Comparison of ENCODE assay signal across 7 cellular contexts in genomic region chr4:40316333-40316781, GRCh38. TPM values are rescaled to one million over a fixed set of nuclear protein-coding genes. Genes with fewer than 3 reads are reported as not detected.
DNase-seq lines count a peak whose midpoint lies in the region; ATAC-seq and TF ChIP-seq lines count a peak whose summit lies in the region.

No MANE protein-coding gene starts in this region.

- POLR2A ChIA-PET in IMR-90 (lab: Charles Lee; ENCODE audit: unreplicated experiment), result interaction anchor here (1.3 kb wide), 1 partner anchor 259 kb away, joined by 3 read pairs; no protein-coding TSS in a partner anchor

- 0 out of 2 replicates have a peak overlapping the region, but pooled peaks have one; percentile 28 for H2BK20ac ChIP-seq in IMR-90 (ENCODE audit: low read depth, low read length)

- no peak overlapping the region for H3K14ac ChIP-seq in IMR-90 (replicated peaks; ENCODE audit: low read depth, low read length)

- TF ChIP-seq EP300 in upper lobe of left lung (IDR thresholded peaks at IDR 0.05), result no peak

- 0 out of 2 replicates have a peak overlapping the region, but pooled peaks have one; percentile 13 for H3K23ac ChIP-seq in IMR-90 (ENCODE audit: low read depth, low read length)

- peak overlapping the region; percentile 97 for H3K4me2 ChIP-seq in IMR-90 (ENCODE audit: low read depth, low read length)

- no peaks in the 10 kb centered on the region for H3K27me3 ChIP-seq in IMR-90 (ENCODE audit: control insufficient read depth, insufficient read depth, low read length)
- no peaks in the 10 kb centered on the region for H3K27me3 ChIP-seq in lower lobe of right lung (ENCODE audit: low read depth)
- H3K27me3 ChIP-seq in upper lobe of left lung, result no peaks in the 10 kb centered on the region

- 0 out of 2 replicates have a peak overlapping the region, but pooled peaks have one; percentile 32 for H3K56ac ChIP-seq in IMR-90 (ENCODE audit: extremely low read depth, insufficient read depth, low read length)

- no peak overlapping the region for H4K91ac ChIP-seq in IMR-90 (ENCODE audit: insufficient read depth, low read depth, low read length)

- H2AK5ac ChIP-seq in IMR-90 (ENCODE audit: low read depth, low read length), result no peak overlapping the region

- H2BK15ac ChIP-seq in IMR-90 (ENCODE audit: low read depth, low read length), result no peak overlapping the region

- peak overlapping the region; percentile 40; the same call in 1 of the 2 replicates for H3K18ac ChIP-seq in IMR-90 (ENCODE audit: low read depth, low read length)

- no peak for TF ChIP-seq CTCF in IMR-90 (conservative IDR thresholded peaks at IDR 0.05; ENCODE audit: low read depth, low read length)
- TF ChIP-seq CTCF in astrocyte of the cerebellum (IDR thresholded peaks at IDR 0.05; ENCODE audit: low read depth, low read length, missing control alignments), result no peak
- no peak for TF ChIP-seq CTCF in lower lobe of right lung (IDR thresholded peaks at IDR 0.05)
- no peak for TF ChIP-seq CTCF in upper lobe of left lung (IDR thresholded peaks at IDR 0.05)

- H4K8ac ChIP-seq in IMR-90 (ENCODE audit: low read depth in 2 of 2, low read length in 2 of 2), result peak overlapping the region in 1 of 2 experiments; percentile 33; a peak in 1 of 4 replicates

- H4K5ac ChIP-seq in IMR-90 (ENCODE audit: low read depth, low read length), result no peak overlapping the region

- H2AFZ ChIP-seq in IMR-90 (replicated peaks; ENCODE audit: low read length, poor library complexity), result no peak overlapping the region

- no CpG with 5 or more reads among the region's 3 CpGs for WGBS in IMR-90 (ENCODE audit: extremely low coverage in 2 of 2, insufficient read length in 1 of 2), 2 experiments
- WGBS in upper lobe of left lung, 2 donors, result 12 to 25% methylated on average over 3 of the region's 3 CpGs

- no peak for TF ChIP-seq RAD21 in IMR-90 (IDR thresholded peaks at IDR 0.05; ENCODE audit: low read length)

- CTCF ChIA-PET in IMR-90 (lab: Yijun Ruan, JAX), result interaction anchor here (0.9 to 2.7 kb wide), 13 partner anchors 8 to 408 kb away, joined by 3 to 13 read pairs (median 5); partner anchors contain the start of gene N4BP2

- H2BK120ac ChIP-seq in IMR-90 (ENCODE audit: low read depth, low read length), result peak overlapping the region; percentile 49; the same call in 1 of the 2 replicates

- H3K36me3 ChIP-seq in IMR-90 (ENCODE audit: control insufficient read depth, insufficient read depth, low read length) (no peaks in the 10 kb centered on the region), lower lobe of right lung (no peaks in the 10 kb centered on the region), upper lobe of left lung (no peaks in the 10 kb centered on the region)

- H3K4me1 ChIP-seq in IMR-90 (ENCODE audit: control insufficient read depth, insufficient read depth, low read length) (peaks cover 5% of the 10 kb centered on the region), lower lobe of right lung (peaks cover 19% of the 10 kb centered on the region), upper lobe of left lung (peaks cover 12 to 23% (median 15%) of the 10 kb centered on the region in 4 donors)

- H3K27ac ChIP-seq in IMR-90 (ENCODE audit: insufficient read depth, low read length), result peak overlapping the region; percentile 84; the same call in 1 of the 2 replicates
- peak overlapping the region; percentile 83 for H3K27ac ChIP-seq in lower lobe of right lung
- H3K27ac ChIP-seq in upper lobe of left lung, result peak overlapping the region; percentile 46 to 68 (median 65)

- no peaks in the 10 kb centered on the region for H3K79me1 ChIP-seq in IMR-90 (ENCODE audit: low read depth in 1 of 2, low read length in 2 of 2)

- no peak for TF ChIP-seq POLR2A in IMR-90 (IDR thresholded peaks at IDR 0.05; ENCODE audit: low read depth, low read length)
- peak in 1 of 4 donors; percentile 11 for TF ChIP-seq POLR2A in upper lobe of left lung (IDR thresholded peaks at IDR 0.05)

- no TSS peak for BruUV-seq in IMR-90 (replicated peaks; lab: Mats Ljungman, UMichigan)

- H3K9ac ChIP-seq in IMR-90 (ENCODE audit: low read depth, low read length), result peak overlapping the region; percentile 50; the same call in 1 of the 2 replicates

- H3K9me1 ChIP-seq in IMR-90 (ENCODE audit: insufficient read depth, low read length), result peaks cover 9% of the 10 kb centered on the region

- H2AK9ac ChIP-seq in IMR-90 (replicated peaks; ENCODE audit: low read depth, low read length, poor library complexity), result no peak overlapping the region

- H3K9me3 ChIP-seq in IMR-90 (ENCODE audit: control insufficient read depth, insufficient read depth, low read length) (no peaks in the 10 kb centered on the region), lower lobe of right lung (no peaks in the 10 kb centered on the region), upper lobe of left lung (no peaks in the 10 kb centered on the region)

- peaks cover 3% of the 10 kb centered on the region; the same call in 1 of the 2 replicates for H4K20me1 ChIP-seq in IMR-90 (ENCODE audit: insufficient read depth, low read length)

- H3K4me3 ChIP-seq in IMR-90 (ENCODE audit: insufficient read depth, low read depth, low read length), result peak overlapping the region; percentile 25; the same call in 1 of the 2 replicates
- H3K4me3 ChIP-seq in astrocyte of the cerebellum (ENCODE audit: low read depth, low read length), result peak overlapping the region; percentile 26
- no peak overlapping the region for H3K4me3 ChIP-seq in lower lobe of right lung
- no peak overlapping the region for H3K4me3 ChIP-seq in upper lobe of left lung

- ATAC-seq in GM18511 (IDR thresholded peaks at IDR 0.05; ENCODE audit: unreplicated experiment) (peak; percentile 40), IMR-90 (ENCODE audit: low read depth) (peak; percentile 46), lower lobe of right lung (peak; percentile 52 to 72), upper lobe of left lung (ENCODE audit: low FRiP score in 2 of 2) (peak in 1 of 2 donors; percentile 69), HG03108 (IDR thresholded peaks at IDR 0.05; ENCODE audit: unreplicated experiment) (no peak)

- DNase-seq in IMR-90 (peak; percentile 93), astrocyte of the cerebellum (ENCODE audit: low read depth) (peak; percentile 93), lower lobe of right lung (no peak), upper lobe of left lung (peak in 1 of 2 donors; percentile 31), NCI-H82 (lab: John Stamatoyannopoulos, UW) (no peak)

- intact Hi-C loops in IMR-90 (cut with micrococcal nuclease) (no loop called here), lower lobe of right lung (cut with DNase I) (no loop called here)

- dilution Hi-C loops in IMR-90 (cut with HindIII; ENCODE audit: low sequenced_read_pairs, unreplicated experiment), result no loop called here

- in situ Hi-C loops in IMR-90 (cut with MboI; ENCODE audit: low sequenced_read_pairs) (loop anchor here (25.0 kb wide), 2 partner anchors 254 to 629 kb away; partner anchors contain the start of genes N4BP2 and UBE2K), astrocyte of the cerebellum (cut with HindIII; ENCODE audit: low sequenced_read_pairs) (no loop called here)

- peak overlapping the region; percentile 86 for H2BK5ac ChIP-seq in IMR-90 (ENCODE audit: low read depth, low read length, poor library complexity, severe bottlenecking)

- H3K4ac ChIP-seq in IMR-90 (ENCODE audit: low read depth, low read length), result peak overlapping the region; percentile 46; the same call in 1 of the 2 replicates

TF ChIP-seq in IMR-90, 13 proteins besides CTCF, POLR2A, EP300 and RAD21:
- TF ChIP-seq NFE2L2 (IDR thresholded peaks at IDR 0.05; ENCODE audit: low read depth, low read length), result no peak
- no peak for TF ChIP-seq SMC3 (IDR thresholded peaks at IDR 0.05; ENCODE audit: low read depth, low read length)
- TF ChIP-seq MAZ (IDR thresholded peaks at IDR 0.05; ENCODE audit: borderline replicate concordance, low read depth, low read length), result no peak
- no peak for TF ChIP-seq MXI1 (IDR thresholded peaks at IDR 0.05; ENCODE audit: borderline replicate concordance, low read depth, low read length)
- TF ChIP-seq CHD1 (IDR thresholded peaks at IDR 0.05; ENCODE audit: low read depth, low read length), result no peak
- TF ChIP-seq BHLHE40 (IDR thresholded peaks at IDR 0.05; ENCODE audit: low read depth, low read length), result 0 out of 2 replicates have a peak, but pooled peaks have one; percentile 25
- peak; percentile 63; the same call in 1 of the 2 replicates for TF ChIP-seq FOS (IDR thresholded peaks at IDR 0.05; ENCODE audit: low read depth, low read length)
- no peak for TF ChIP-seq MAFK (IDR thresholded peaks at IDR 0.05; ENCODE audit: low read depth, low read length)
- TF ChIP-seq CEBPB (IDR thresholded peaks at IDR 0.05; ENCODE audit: low read depth, low read length), result peak; percentile 70; the same call in 1 of the 2 replicates
- TF ChIP-seq ELK1 (IDR thresholded peaks at IDR 0.05; ENCODE audit: borderline replicate concordance, low read depth, low read length), result no peak
- TF ChIP-seq USF2 (IDR thresholded peaks at IDR 0.05; ENCODE audit: low read depth, low read length), result no peak
- no peak for TF ChIP-seq RCOR1 (IDR thresholded peaks at IDR 0.05; ENCODE audit: insufficient replicate concordance, low read length)
- no peak for TF ChIP-seq RFX5 (IDR thresholded peaks at IDR 0.05; ENCODE audit: low read depth, low read length)

RNA-seq across cellular contexts. Expression of gene CHRNA9, which starts 18.8 kb away (rescaled TPM):
- total RNA-seq in IMR-90 (2012; rRNA removed) (not detected in 2 replicates), lower lobe of right lung (not detected), upper lobe of left lung (under 1 TPM in 1 of 6 donors, not detected in 5; 0.49 TPM)
- not detected in 2 replicates for polyA plus RNA-seq in IMR-90 (2012; rRNA removed)
- not detected in 2 replicates for polyA plus RNA-seq in IMR-90 (2012; cell fraction: cytosol; rRNA removed)
- not detected in 2 replicates for polyA plus RNA-seq in IMR-90 (2012; cell fraction: nucleus; rRNA removed; ENCODE audit: low replicate concordance)

Comparison
In these comparisons a context has a peak if more than half of its experiments do, and no peak if none do; other contexts are left out.
1. DNase-seq: peak in IMR-90 (single experiment) and astrocyte of the cerebellum (single experiment); none in lower lobe of right lung (single experiment) and NCI-H82 (single experiment).
2. H3K4me3 ChIP-seq: peak in IMR-90 (single experiment) and astrocyte of the cerebellum (single experiment); none in lower lobe of right lung (single experiment) and upper lobe of left lung (0 of 4).
3. Peak in every context shown above with its lines, with median percentiles within 50 percentile points of each other: H3K27ac ChIP-seq.